ENCODE assay signal across 8 cellular contexts in the genomic region with DNA sequence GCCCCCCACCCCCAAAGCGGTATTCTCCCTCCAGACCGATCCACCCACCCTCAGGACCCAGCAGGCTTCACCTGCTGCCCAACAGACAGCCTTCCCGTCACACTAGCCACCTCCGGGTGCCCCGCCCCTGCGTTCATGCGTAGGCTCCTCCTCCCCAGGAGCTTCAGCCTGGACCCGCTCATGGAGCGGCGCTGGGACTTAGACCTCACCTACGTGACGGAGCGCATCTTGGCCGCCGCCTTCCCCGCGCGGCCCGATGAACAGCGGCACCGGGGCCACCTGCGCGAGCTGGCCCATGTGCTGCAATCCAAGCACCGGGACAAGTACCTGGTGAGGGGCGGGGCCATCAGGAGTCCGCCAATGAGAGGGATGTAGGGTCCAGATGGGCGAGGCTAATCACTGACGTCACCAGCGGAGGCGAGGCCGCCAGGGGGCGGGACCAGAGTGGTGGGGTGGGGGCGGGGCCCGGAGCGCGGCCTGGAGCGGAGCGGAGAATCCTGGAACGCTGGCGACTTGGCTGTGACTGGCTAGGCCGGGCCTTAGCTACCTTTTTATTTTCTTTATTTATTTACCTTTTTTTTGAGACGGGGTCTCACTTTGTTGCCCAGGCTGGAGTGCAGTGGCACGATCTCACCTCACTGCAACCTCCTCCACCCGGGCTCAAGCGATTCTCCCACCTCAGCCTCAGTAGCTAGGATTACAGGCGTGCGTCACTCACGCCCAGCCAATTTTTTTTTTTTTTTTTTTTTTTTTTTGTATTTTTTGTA. TPM values are rescaled to one million over a fixed set of nuclear protein-coding genes. Genes with fewer than 3 reads are reported as not detected.
DNase-seq lines count a peak whose midpoint lies in the region; ATAC-seq and TF ChIP-seq lines count a peak whose summit lies in the region.

No MANE protein-coding gene starts in this region.

- H3K4me3 ChIP-seq in coronary artery: peak overlapping the region; percentile 85

- intact Hi-C loops in activated CD4-positive, alpha-beta T cell treated with anti-CD3 and anti-CD28 coated beads, Interleukin-2, amount 10 ng/mL, durations not matched to agents 24 days and 14 days (cut with micrococcal nuclease): loop anchor here (2.0 to 5.0 kb wide), 2 partner anchors 25 to 43 kb away; partner anchors contain the start of genes IGFBP6 and SPRYD3

- H3K36me3 Mint-ChIP-seq in activated CD4-positive, alpha-beta T cell treated with anti-CD3 and anti-CD28 coated beads, Interleukin-2, amount 10 ng/mL, durations not matched to agents 24 days and 14 days (ENCODE audit: low read depth): no peaks in the 10 kb centered on the region

- DNase-seq in ACHN (peak; percentile 98), NCI-H345 (lab: John Stamatoyannopoulos, UW) (peak; percentile 96), coronary artery (ENCODE audit: low spot score) (peak; percentile 97), left kidney (ENCODE audit: low read depth, low spot score) (peak; percentile 98)
- DNase-seq in activated CD4-positive, alpha-beta T cell treated with anti-CD3 and anti-CD28 coated beads, Interleukin-2, amount 10 ng/mL, durations not matched to agents 24 days and 14 days: peak; percentile 97
- DNase-seq in stimulated activated CD4-positive, alpha-beta T cell treated with anti-CD3 and anti-CD28 coated beads, Interleukin-1b, Interleukin-23, amount 100 ng/mL, for 48 hours: peak; percentile 94

- peaks cover 13% of the 10 kb centered on the region for H3K4me1 Mint-ChIP-seq in activated CD4-positive, alpha-beta T cell treated with anti-CD3 and anti-CD28 coated beads, Interleukin-2, amount 10 ng/mL, durations not matched to agents 24 days and 14 days

- H3K27me3 Mint-ChIP-seq in activated CD4-positive, alpha-beta T cell treated with anti-CD3 and anti-CD28 coated beads, Interleukin-2, amount 10 ng/mL, durations not matched to agents 24 days and 14 days: peaks cover 4% of the 10 kb centered on the region

- H3K9me3 Mint-ChIP-seq in activated CD4-positive, alpha-beta T cell treated with anti-CD3 and anti-CD28 coated beads, Interleukin-2, amount 10 ng/mL, durations not matched to agents 24 days and 14 days: no peaks in the 10 kb centered on the region

- H3K27ac ChIP-seq in coronary artery: peak overlapping the region; percentile 95 to 97

- in situ Hi-C loops in ACHN (cut with HindIII; ENCODE audit: low pct_ligation_motif_present, low pct_unique_long_range_greater_than_20kb, low sequenced_read_pairs): no loop called here

- peak; percentile 82 for ATAC-seq in GM18870 (IDR thresholded peaks at IDR 0.05; ENCODE audit: unreplicated experiment)
- peak; percentile 82 for ATAC-seq in HG03135 (IDR thresholded peaks at IDR 0.05; ENCODE audit: unreplicated experiment)

- TF ChIP-seq CTCF in coronary artery (IDR thresholded peaks at IDR 0.05): no peak

- peak overlapping the region; percentile 98 for H3K4me3 Mint-ChIP-seq in activated CD4-positive, alpha-beta T cell treated with anti-CD3 and anti-CD28 coated beads, Interleukin-2, amount 10 ng/mL, durations not matched to agents 24 days and 14 days

- H3K27ac Mint-ChIP-seq in activated CD4-positive, alpha-beta T cell treated with anti-CD3 and anti-CD28 coated beads, Interleukin-2, amount 10 ng/mL, durations not matched to agents 24 days and 14 days: peak overlapping the region; percentile 93

RNA-seq across cellular contexts. Expression of gene TNS2, which starts 4.4 kb away (rescaled TPM):
- total RNA-seq in activated CD4-positive, alpha-beta T cell treated with anti-CD3 and anti-CD28 coated beads, Interleukin-2, amount 10 ng/mL, durations not matched to agents 24 days and 14 days: 1.8 and 2.3 TPM in 2 replicates

RNA-seq across cellular contexts. Expression of gene SPRYD3, which starts 24.9 kb away (rescaled TPM):
- 35.6 TPM in 2 replicates for total RNA-seq in activated CD4-positive, alpha-beta T cell treated with anti-CD3 and anti-CD28 coated beads, Interleukin-2, amount 10 ng/mL, durations not matched to agents 24 days and 14 days

RNA-seq across cellular contexts. Expression of gene IGFBP6, which starts 43.2 kb away (rescaled TPM):
- not detected in 2 replicates for total RNA-seq in activated CD4-positive, alpha-beta T cell treated with anti-CD3 and anti-CD28 coated beads, Interleukin-2, amount 10 ng/mL, durations not matched to agents 24 days and 14 days

RNA-seq across cellular contexts. Expression of gene EIF4B, which starts 48.0 kb away (rescaled TPM):
- total RNA-seq in activated CD4-positive, alpha-beta T cell treated with anti-CD3 and anti-CD28 coated beads, Interleukin-2, amount 10 ng/mL, durations not matched to agents 24 days and 14 days: 500 and 521 TPM in 2 replicates

RNA-seq across cellular contexts. Expression of gene SOAT2, which starts 49.0 kb away (rescaled TPM):
- total RNA-seq in activated CD4-positive, alpha-beta T cell treated with anti-CD3 and anti-CD28 coated beads, Interleukin-2, amount 10 ng/mL, durations not matched to agents 24 days and 14 days: not detected in 2 replicates

Comparison
In these comparisons a context has a peak if more than half of its experiments do, and no peak if none do; other contexts are left out.
1. Peak in every context shown above with its lines: DNase-seq, ATAC-seq, H3K4me3 ChIP-seq and H3K27ac ChIP-seq.